ENCODE assay signal across 11 cellular contexts in genomic region chr7:143027032-143027431, GRCh38. TPM values are rescaled to one million over a fixed set of nuclear protein-coding genes. Genes with fewer than 3 reads are reported as not detected.
"Had no signal": no experiment of that assay in that cellular context is flagged by ENCODE, and none has a peak within 500 bp of the region (broad histone marks: within the 10 kb centered on the region; RNA-seq: fewer than 3 reads in every experiment).

Gene OR9A2, minus strand, starts transcription at chr7:143027132. Its CDS starts 0 bp downstream, at chr7:143027132.

- H3K27ac ChIP-seq: GM23248, HL-60 had no signal

- H3K36me3 ChIP-seq: HAP-1 had no signal

- DNase-seq: GM23248, GOT3, H7, HFFc6 had no signal

- H3K9me3 ChIP-seq: HAP-1 had no signal

- H3K9ac ChIP-seq: GM23248 had no signal

- H3K4me3 ChIP-seq: GM23248, HAP-1 had no signal

- ATAC-seq: HCT116, HepG2 had no signal

- FAIRE-seq: HepG2 had no signal

- H3K4me1 ChIP-seq: HAP-1 had no signal

RNA-seq across cellular contexts. Expression of gene OR9A2, which starts in this region (rescaled TPM):
- total RNA-seq: GM23248, H4, H7, HepG2, HFFc6, HT1080 had no signal
- polyA plus RNA-seq: GM23248, HepG2, IgD-negative memory B cell had no signal
